24 cellular contexts compared by ENCODE assay signal in the genomic region with DNA sequence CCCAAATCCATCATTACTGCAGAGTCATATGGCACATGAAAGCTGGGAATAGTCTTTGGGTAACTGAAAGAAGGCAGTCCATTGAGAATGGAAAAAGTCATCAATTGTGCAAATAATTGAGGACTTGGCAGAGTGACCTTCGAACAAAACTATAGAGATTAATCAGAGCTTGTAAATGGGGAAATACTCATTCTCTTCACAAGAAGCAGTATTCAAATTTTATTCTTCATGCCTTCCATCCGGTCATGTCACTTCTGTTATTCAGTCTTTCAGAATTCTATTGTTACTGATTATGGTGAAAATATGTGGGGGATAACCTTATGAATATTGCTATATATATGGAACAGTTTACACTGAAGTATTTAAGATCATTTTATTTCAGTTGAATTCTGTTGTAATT.
"Had no signal": no experiment of that assay in that cellular context is flagged by ENCODE, and none has a peak within 500 bp of the region (broad histone marks: within the 10 kb centered on the region; RNA-seq: fewer than 3 reads in every experiment).

No MANE protein-coding gene starts in this region.

- DNase-seq: activated CD4-positive, alpha-beta memory T cell treated with anti-CD3 and anti-CD28 coated beads, Interleukin-2, amount 10 ng/mL, durations not matched to agents 7 days and 5 days; activated CD4-positive, alpha-beta T cell treated with anti-CD3 and anti-CD28 coated beads for 36 hours; activated CD4-positive, alpha-beta T cell treated with anti-CD3 and anti-CD28 coated beads, Interleukin-2, amount 50 U/mL, for 1 hour; activated naive CD4-positive, alpha-beta T cell treated with anti-CD3 and anti-CD28 coated beads, Interleukin-2, amount 50 U/mL, for 16 hours; activated naive CD8-positive, alpha-beta T cell treated with anti-CD3 and anti-CD28 coated beads, Interleukin-2, amount 10 ng/mL, durations not matched to agents 7 days and 5 days; activated T-cell treated with anti-CD3 and anti-CD28 coated beads for 4 hours; adrenal gland; anterior cingulate cortex; caudate nucleus; NCI-H1048; NCI-H146; NCI-H187 treated with DMSO at 0.1 percent for 48 hours; NCI-H2081 treated with DMSO at 0.1 percent for 48 hours; NCI-H446; NCI-H524; PC-3; SHP77 treated with DMSO at 0.1 percent for 48 hours; T-cell; T-helper 2 cell; T1000; WERI-Rb-1 had no signal

- H3K27ac ChIP-seq: adrenal gland, breast epithelium, WERI-Rb-1 had no signal

- H3K27me3 ChIP-seq: adrenal gland, breast epithelium had no signal

- H3K36me3 ChIP-seq: adrenal gland, breast epithelium had no signal

- H3K4me3 ChIP-seq: adrenal gland, breast epithelium had no signal

- H3K9me3 ChIP-seq: adrenal gland, breast epithelium had no signal

- FAIRE-seq: RCC 7860, TTC549 had no signal

- ATAC-seq: activated CD4-positive, alpha-beta T cell treated with anti-CD3 and anti-CD28 coated beads for 36 hours; PC-3; T-cell had no signal
